Comparison of ENCODE assay signal across 22 cellular contexts in genomic region chr9:91364702-91365101, GRCh38.
"Had no signal": no experiment of that assay in that cellular context is flagged by ENCODE, and none has a peak within 500 bp of the region (broad histone marks: within the 10 kb centered on the region; RNA-seq: fewer than 3 reads in every experiment).

No MANE protein-coding gene starts in this region.

- ATAC-seq: Right ventricle myocardium inferior, SK-N-SH treated with all-trans-retinoic acid at 6 μM for 48 hours had no signal

- H3K4me1 ChIP-seq: SJCRH30 had no signal

- H3K9me3 ChIP-seq: MG63, Peyer's patch, SJCRH30 had no signal

- H2AFZ ChIP-seq: PC-9 had no signal

- H3K4me2 ChIP-seq: PC-9 had no signal

- H3K4me3 ChIP-seq: MG63, PC-9, Peyer's patch, SJCRH30 had no signal

- H3K36me3 ChIP-seq: MG63, Peyer's patch, SJCRH30 had no signal

- DNase-seq: Karpas-422, KG1, MG63, NCI-H1092, NCI-H1105 treated with DMSO at 0.1 percent for 48 hours, NCI-H1417 treated with DMSO at 0.1 percent for 48 hours, NCI-H1694 treated with DMSO at 0.1 percent for 48 hours, NCI-H1930, NCI-H2081, NCI-H2107, NCI-H226, NCI-H446, NCI-H510A, NCI-H524 treated with DMSO at 0.1 percent for 48 hours, NCI-H69, NCI-H774, PC-9, Peyer's patch, SHP77 treated with DMSO at 0.1 percent for 48 hours had no signal

- H3K27ac ChIP-seq: PC-9, Peyer's patch, SJCRH30 had no signal

- H3K27me3 ChIP-seq: MG63, Peyer's patch had no signal
